In the genomic region with DNA sequence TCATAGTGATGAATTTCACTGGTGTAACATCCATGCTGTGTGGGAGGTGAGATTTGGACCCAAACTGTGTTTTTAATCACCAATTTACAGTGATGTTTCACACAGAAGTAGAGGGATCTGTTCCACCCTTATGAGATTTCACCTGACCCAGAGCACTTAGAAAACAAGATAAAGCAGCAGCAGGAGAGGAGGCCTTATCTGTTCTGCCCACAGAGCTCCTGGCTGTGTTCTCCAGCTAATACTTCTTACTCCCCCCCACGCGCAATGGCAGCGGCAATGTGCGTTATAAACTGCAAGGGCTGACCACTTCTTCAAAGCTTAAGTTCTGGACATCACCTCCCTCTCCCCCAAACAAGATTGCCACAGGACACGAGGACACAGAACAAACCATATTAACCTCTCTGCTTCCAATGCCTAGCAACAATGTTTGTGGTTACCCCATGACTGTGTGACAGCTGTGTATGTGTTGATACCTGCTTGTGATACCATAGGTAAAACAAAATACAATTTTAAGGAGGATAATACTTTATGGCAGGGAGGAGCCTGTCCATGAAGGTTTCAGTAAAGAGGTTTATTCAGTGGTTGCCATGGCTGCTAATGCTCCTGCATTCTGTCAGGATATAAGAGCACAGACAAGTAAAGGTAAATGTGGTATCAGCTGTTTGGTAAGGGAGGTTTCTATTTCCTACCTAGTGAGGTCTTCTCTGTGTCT, we compare ENCODE assay signal across 12 cellular contexts.
DNase-seq lines count a peak whose midpoint lies in the region; ATAC-seq and TF ChIP-seq lines count a peak whose summit lies in the region.
"Had no signal": no experiment of that assay in that cellular context is flagged by ENCODE, and none has a peak within 500 bp of the region (broad histone marks: within the 10 kb centered on the region; RNA-seq: fewer than 3 reads in every experiment).

No MANE protein-coding gene starts in this region.

- H3K9ac ChIP-seq in BLaER1 treated with 17β-estradiol and CSF1 and Interleukin-3, amounts not matched to agents 10 nM and 100 nM = peak overlapping the region in 6 of 11 experiments; percentile 86 to 95 (median 92); a peak in 12 of 22 replicates

- no peaks in the 10 kb centered on the region for H3K9me3 Mint-ChIP-seq in CD8-positive, alpha-beta T cell

- H3K36me3 ChIP-seq in BLaER1 treated with 17β-estradiol and CSF1 and Interleukin-3, amounts not matched to agents 10 nM and 100 nM = no peaks in the 10 kb centered on the region
- H3K36me3 ChIP-seq in CD8-positive, alpha-beta T cell (ENCODE audit: insufficient read depth, low read length) = no peaks in the 10 kb centered on the region

- H3K27ac ChIP-seq in BLaER1 treated with 17β-estradiol and CSF1 and Interleukin-3, amounts not matched to agents 10 nM and 100 nM = peak overlapping the region in 6 of 11 experiments; percentile 91 to 94 (median 92); a peak in 12 of 22 replicates
- no peak overlapping the region for H3K27ac ChIP-seq in RWPE1
- no peak overlapping the region for H3K27ac ChIP-seq in CD8-positive, alpha-beta T cell (ENCODE audit: low read depth, low read length)
- H3K27ac ChIP-seq: HL-60, psoas muscle had no signal

- peaks cover 57% of the 10 kb centered on the region for H3K27me3 Mint-ChIP-seq in CD8-positive, alpha-beta T cell (ENCODE audit: low read depth)

- DNase-seq in NCI-H1092 (lab: John Stamatoyannopoulos, UW) (peak; percentile 42), kidney tubule cell (ENCODE audit: low spot score) (peak; percentile 37), RWPE1 (ENCODE audit: low spot score) (no peak), activated gamma-delta T cell (lab: John Stamatoyannopoulos, UW) (no peak), MV-4-11 (lab: John Stamatoyannopoulos, UW) (no peak)
- DNase-seq in CD8-positive, alpha-beta T cell = no peak
- DNase-seq: activated effector memory CD4-positive, alpha-beta T cell treated with Interleukin-2 at 50 U/mL for 16 hours; NK-92 treated with Interleukin-12 subunit alpha and Interleukin-12 subunit beta, amount 100 ng/mL, for 24 hours; psoas muscle had no signal

- H3K4me3 Mint-ChIP-seq in CD8-positive, alpha-beta T cell = no peak overlapping the region

- H3K4me1 ChIP-seq in BLaER1 treated with 17β-estradiol and CSF1 and Interleukin-3, amounts not matched to agents 10 nM and 100 nM = peaks cover 20 to 58% (median 51%) of the 10 kb centered on the region in 10 experiments
- H3K4me1 ChIP-seq in CD8-positive, alpha-beta T cell (ENCODE audit: insufficient read depth, low read length) = peaks cover 18% of the 10 kb centered on the region

- H3K9me3 ChIP-seq in BLaER1 treated with 17β-estradiol and CSF1 and Interleukin-3, amounts not matched to agents 10 nM and 100 nM (replicated peaks in 1 of 11) = no peaks in the 10 kb centered on the region
- no peaks in the 10 kb centered on the region for H3K9me3 ChIP-seq in CD8-positive, alpha-beta T cell (ENCODE audit: low read length)
- H3K9me3 ChIP-seq: psoas muscle had no signal

- H3K4me3 ChIP-seq in BLaER1 treated with 17β-estradiol and CSF1 and Interleukin-3, amounts not matched to agents 10 nM and 100 nM = peak overlapping the region in 5 of 10 experiments; percentile 64 to 84 (median 74); a peak in 7 of 20 replicates
- no peak overlapping the region for H3K4me3 ChIP-seq in CD8-positive, alpha-beta T cell (ENCODE audit: low read depth, low read length)

- H3K27me3 ChIP-seq in BLaER1 treated with 17β-estradiol and CSF1 and Interleukin-3, amounts not matched to agents 10 nM and 100 nM = peaks cover 0 to 63% (median 0%) of the 10 kb centered on the region in 11 experiments; a peak in 5 of 22 replicates
- H3K27me3 ChIP-seq in CD8-positive, alpha-beta T cell (ENCODE audit: insufficient read depth, low read length) = peaks cover 21% of the 10 kb centered on the region

- POLR2A ChIA-PET in RWPE1 (lab: Yijun Ruan, JAX; ENCODE audit: low non-redundant PET) = no interaction called here
- POLR2A ChIA-PET in CD8-positive, alpha-beta T cell (lab: Charles Lee) = no interaction called here

- no peak overlapping the region for H3K27ac Mint-ChIP-seq in CD8-positive, alpha-beta T cell

- no peak for TF ChIP-seq CTCF in RWPE1 (conservative IDR thresholded peaks at IDR 0.05; ENCODE audit: low read depth)
- TF ChIP-seq CTCF in CD8-positive, alpha-beta T cell (IDR thresholded peaks at IDR 0.05) = no peak

- peak; percentile 22; the same call in 2 of the 3 replicates for ATAC-seq in SK-N-SH treated with all-trans-retinoic acid at 6 μM for 48 hours
- no peak for ATAC-seq in CD8-positive, alpha-beta T cell
- ATAC-seq: psoas muscle had no signal

- H3K4me1 Mint-ChIP-seq in CD8-positive, alpha-beta T cell (ENCODE audit: low read depth) = peaks cover 15% of the 10 kb centered on the region

- H4K20me1 ChIP-seq in BLaER1 treated with 17β-estradiol and CSF1 and Interleukin-3, amounts not matched to agents 10 nM and 100 nM = no peaks in the 10 kb centered on the region; a peak in 1 of 22 replicates

- CTCF ChIA-PET in RWPE1 (lab: Yijun Ruan, JAX) = interaction anchor here (0.6 kb wide), 1 partner anchor 413 kb away, joined by 5 read pairs; no protein-coding TSS in a partner anchor
- CTCF ChIA-PET in CD8-positive, alpha-beta T cell (lab: Charles Lee) = no interaction called here

- H3K36me3 Mint-ChIP-seq in CD8-positive, alpha-beta T cell = no peaks in the 10 kb centered on the region

- H3K4me2 ChIP-seq in BLaER1 treated with 17β-estradiol and CSF1 and Interleukin-3, amounts not matched to agents 10 nM and 100 nM = peak overlapping the region in 9 of 11 experiments; percentile 87 to 99 (median 91); a peak in 17 of 22 replicates

- intact Hi-C loops in CD8-positive, alpha-beta T cell (cut with DNase I, micrococcal nuclease) = no loop called here

TF ChIP-seq in SK-N-SH treated with all-trans-retinoic acid at 6 μM for 48 hours, 23 proteins besides CTCF, POLR2A, EP300 and RAD21 (continues in another document):
- no peak for TF ChIP-seq ZFP30 (CRISPR knock-in tag; IDR thresholded peaks at IDR 0.05)
- TF ChIP-seq, protein P1, sequence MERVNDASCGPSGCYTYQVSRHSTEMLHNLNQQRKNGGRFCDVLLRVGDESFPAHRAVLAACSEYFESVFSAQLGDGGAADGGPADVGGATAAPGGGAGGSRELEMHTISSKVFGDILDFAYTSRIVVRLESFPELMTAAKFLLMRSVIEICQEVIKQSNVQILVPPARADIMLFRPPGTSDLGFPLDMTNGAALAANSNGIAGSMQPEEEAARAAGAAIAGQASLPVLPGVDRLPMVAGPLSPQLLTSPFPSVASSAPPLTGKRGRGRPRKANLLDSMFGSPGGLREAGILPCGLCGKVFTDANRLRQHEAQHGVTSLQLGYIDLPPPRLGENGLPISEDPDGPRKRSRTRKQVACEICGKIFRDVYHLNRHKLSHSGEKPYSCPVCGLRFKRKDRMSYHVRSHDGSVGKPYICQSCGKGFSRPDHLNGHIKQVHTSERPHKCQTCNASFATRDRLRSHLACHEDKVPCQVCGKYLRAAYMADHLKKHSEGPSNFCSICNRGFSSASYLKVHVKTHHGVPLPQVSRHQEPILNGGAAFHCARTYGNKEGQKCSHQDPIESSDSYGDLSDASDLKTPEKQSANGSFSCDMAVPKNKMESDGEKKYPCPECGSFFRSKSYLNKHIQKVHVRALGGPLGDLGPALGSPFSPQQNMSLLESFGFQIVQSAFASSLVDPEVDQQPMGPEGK (CRISPR knock-in tag; IDR thresholded peaks at IDR 0.05; ENCODE audit: borderline replicate concordance) = no peak
- TF ChIP-seq, protein P2, sequence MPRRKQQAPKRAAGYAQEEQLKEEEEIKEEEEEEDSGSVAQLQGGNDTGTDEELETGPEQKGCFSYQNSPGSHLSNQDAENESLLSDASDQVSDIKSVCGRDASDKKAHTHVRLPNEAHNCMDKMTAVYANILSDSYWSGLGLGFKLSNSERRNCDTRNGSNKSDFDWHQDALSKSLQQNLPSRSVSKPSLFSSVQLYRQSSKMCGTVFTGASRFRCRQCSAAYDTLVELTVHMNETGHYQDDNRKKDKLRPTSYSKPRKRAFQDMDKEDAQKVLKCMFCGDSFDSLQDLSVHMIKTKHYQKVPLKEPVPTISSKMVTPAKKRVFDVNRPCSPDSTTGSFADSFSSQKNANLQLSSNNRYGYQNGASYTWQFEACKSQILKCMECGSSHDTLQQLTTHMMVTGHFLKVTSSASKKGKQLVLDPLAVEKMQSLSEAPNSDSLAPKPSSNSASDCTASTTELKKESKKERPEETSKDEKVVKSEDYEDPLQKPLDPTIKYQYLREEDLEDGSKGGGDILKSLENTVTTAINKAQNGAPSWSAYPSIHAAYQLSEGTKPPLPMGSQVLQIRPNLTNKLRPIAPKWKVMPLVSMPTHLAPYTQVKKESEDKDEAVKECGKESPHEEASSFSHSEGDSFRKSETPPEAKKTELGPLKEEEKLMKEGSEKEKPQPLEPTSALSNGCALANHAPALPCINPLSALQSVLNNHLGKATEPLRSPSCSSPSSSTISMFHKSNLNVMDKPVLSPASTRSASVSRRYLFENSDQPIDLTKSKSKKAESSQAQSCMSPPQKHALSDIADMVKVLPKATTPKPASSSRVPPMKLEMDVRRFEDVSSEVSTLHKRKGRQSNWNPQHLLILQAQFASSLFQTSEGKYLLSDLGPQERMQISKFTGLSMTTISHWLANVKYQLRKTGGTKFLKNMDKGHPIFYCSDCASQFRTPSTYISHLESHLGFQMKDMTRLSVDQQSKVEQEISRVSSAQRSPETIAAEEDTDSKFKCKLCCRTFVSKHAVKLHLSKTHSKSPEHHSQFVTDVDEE (CRISPR knock-in tag; IDR thresholded peaks at IDR 0.05) = 0 out of 2 replicates have a peak, but pooled peaks have one; percentile 26
- TF ChIP-seq ESRRG (CRISPR knock-in tag; IDR thresholded peaks at IDR 0.05) = no peak
- TF ChIP-seq, protein P3, sequence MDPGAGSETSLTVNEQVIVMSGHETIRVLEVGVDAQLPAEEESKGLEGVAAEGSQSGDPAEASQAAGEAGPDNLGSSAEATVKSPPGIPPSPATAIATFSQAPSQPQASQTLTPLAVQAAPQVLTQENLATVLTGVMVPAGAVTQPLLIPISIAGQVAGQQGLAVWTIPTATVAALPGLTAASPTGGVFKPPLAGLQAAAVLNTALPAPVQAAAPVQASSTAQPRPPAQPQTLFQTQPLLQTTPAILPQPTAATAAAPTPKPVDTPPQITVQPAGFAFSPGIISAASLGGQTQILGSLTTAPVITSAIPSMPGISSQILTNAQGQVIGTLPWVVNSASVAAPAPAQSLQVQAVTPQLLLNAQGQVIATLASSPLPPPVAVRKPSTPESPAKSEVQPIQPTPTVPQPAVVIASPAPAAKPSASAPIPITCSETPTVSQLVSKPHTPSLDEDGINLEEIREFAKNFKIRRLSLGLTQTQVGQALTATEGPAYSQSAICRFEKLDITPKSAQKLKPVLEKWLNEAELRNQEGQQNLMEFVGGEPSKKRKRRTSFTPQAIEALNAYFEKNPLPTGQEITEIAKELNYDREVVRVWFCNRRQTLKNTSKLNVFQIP (CRISPR knock-in tag; IDR thresholded peaks at IDR 0.05; ENCODE audit: borderline replicate concordance, low read depth) = no peak
- TF ChIP-seq ZNF8 (CRISPR knock-in tag; IDR thresholded peaks at IDR 0.05) = 0 out of 2 replicates have a peak, but pooled peaks have one; percentile 14

Comparison
In these comparisons a context has a peak if more than half of its experiments do, and no peak if none do; other contexts are left out.
1. H3K27ac ChIP-seq: peak in BLaER1 treated with 17β-estradiol and CSF1 and Interleukin-3, amounts not matched to agents 10 nM and 100 nM (6 of 11); none in RWPE1 (single experiment) and CD8-positive, alpha-beta T cell (single experiment).
2. DNase-seq: peak in NCI-H1092 (single experiment) and kidney tubule cell (single experiment); none in RWPE1 (single experiment), CD8-positive, alpha-beta T cell (0 of 7), activated gamma-delta T cell (single experiment) and MV-4-11 (single experiment).